Comparison of ENCODE assay signal across 23 cellular contexts in genomic region chrX:96774116-96774515, GRCh38.
A peak's percentile ranks its signal among the peaks of the same experiment; 100 is the strongest.
DNase-seq lines count a peak whose midpoint lies in the region; ATAC-seq, FAIRE-seq and TF ChIP-seq lines count a peak whose summit lies in the region.
"Had no signal": no experiment of that assay in that cellular context is flagged by ENCODE, and none has a peak within 500 bp of the region (broad histone marks: within the 10 kb centered on the region; RNA-seq: fewer than 3 reads in every experiment).

No MANE protein-coding gene starts in this region.

- H3K27ac ChIP-seq in kidney (ENCODE audit: low read depth in 2 of 2, low read length in 2 of 2), result no peak overlapping the region
- H3K27ac ChIP-seq in ascending aorta, result no peak overlapping the region
- H3K27ac ChIP-seq: BLaER1 treated with 17β-estradiol and CSF1 and Interleukin-3, amounts not matched to agents 10 nM and 100 nM; C4-2B had no signal

- H3K36me3 ChIP-seq in kidney (ENCODE audit: control insufficient read depth in 1 of 2, insufficient read depth in 2 of 2, low read length in 2 of 2), result no peaks in the 10 kb centered on the region
- H3K36me3 ChIP-seq in ascending aorta, result no peaks in the 10 kb centered on the region
- H3K36me3 ChIP-seq: BLaER1 treated with 17β-estradiol and CSF1 and Interleukin-3, amounts not matched to agents 10 nM and 100 nM had no signal

- CTCF ChIA-PET in WTC11 (lab: Charles Lee), result no interaction called here

- intact Hi-C loops in kidney (cut with DNase I) (no loop called here), ascending aorta (cut with DNase I) (no loop called here)

- FAIRE-seq in kidney (lab: Jason Lieb, UNC), result peak; percentile 79
- FAIRE-seq: A204.1, G401.6, GM12891, GM19239 had no signal

- no peaks in the 10 kb centered on the region for H3K27me3 ChIP-seq in ascending aorta

- H3K4me1 ChIP-seq in kidney (ENCODE audit: control insufficient read depth in 1 of 2, insufficient read depth in 1 of 2, low read depth in 1 of 2, low read length in 2 of 2) (no peaks in the 10 kb centered on the region), ascending aorta (no peaks in the 10 kb centered on the region)
- H3K4me1 ChIP-seq: Caco-2 had no signal

- ATAC-seq in GM18907 (IDR thresholded peaks at IDR 0.05; ENCODE audit: unreplicated experiment) (peak; percentile 62), HG03354 (IDR thresholded peaks at IDR 0.05; ENCODE audit: poor library complexity, severe bottlenecking, unreplicated experiment) (peak; percentile 62), WTC11 (no peak), GM18909 (IDR thresholded peaks at IDR 0.05; ENCODE audit: poor library complexity, unreplicated experiment) (no peak)
- ATAC-seq: CD8-positive, alpha-beta T cell had no signal

- no peaks in the 10 kb centered on the region for H3K27me3 Mint-ChIP-seq in WTC11 (ENCODE audit: low read depth)
- H3K27me3 Mint-ChIP-seq: B cell; CD4-positive, alpha-beta T cell had no signal

- no peaks in the 10 kb centered on the region for H3K9me3 Mint-ChIP-seq in WTC11
- H3K9me3 Mint-ChIP-seq: CD4-positive, alpha-beta T cell; CD8-positive, alpha-beta T cell had no signal

- no peak overlapping the region for H3K27ac Mint-ChIP-seq in WTC11
- H3K27ac Mint-ChIP-seq: B cell; CD4-positive, alpha-beta T cell; CD8-positive, alpha-beta T cell had no signal

- H3K4me1 Mint-ChIP-seq in WTC11, result peaks cover 3% of the 10 kb centered on the region
- H3K4me1 Mint-ChIP-seq: B cell had no signal

- POLR2A ChIA-PET in WTC11 (lab: Charles Lee), result no interaction called here

- TF ChIP-seq CTCF in kidney (IDR thresholded peaks at IDR 0.05; ENCODE audit: borderline replicate concordance, extremely low read depth, insufficient read depth) (no peak), WTC11 (IDR thresholded peaks at IDR 0.05) (no peak), ascending aorta (IDR thresholded peaks at IDR 0.05) (no peak)

- no peak overlapping the region for H3K4me3 Mint-ChIP-seq in WTC11
- H3K4me3 Mint-ChIP-seq: B cell; CD4-positive, alpha-beta T cell; CD8-positive, alpha-beta T cell had no signal

- H3K9me3 ChIP-seq in kidney (ENCODE audit: control insufficient read depth in 1 of 2, low read length in 2 of 2) (no peaks in the 10 kb centered on the region), ascending aorta (no peaks in the 10 kb centered on the region)
- H3K9me3 ChIP-seq: BLaER1 treated with 17β-estradiol and CSF1 and Interleukin-3, amounts not matched to agents 10 nM and 100 nM; Caco-2 had no signal

- H3K9ac ChIP-seq in kidney (ENCODE audit: low read length in 2 of 2), result no peak overlapping the region
- H3K9ac ChIP-seq: BLaER1 treated with 17β-estradiol and CSF1 and Interleukin-3, amounts not matched to agents 10 nM and 100 nM had no signal

- H3K36me3 Mint-ChIP-seq in WTC11, result no peaks in the 10 kb centered on the region
- H3K36me3 Mint-ChIP-seq: CD8-positive, alpha-beta T cell had no signal

- no peak for DNase-seq in kidney
- DNase-seq in renal cortical epithelial cell (ENCODE audit: low read depth), result peak; percentile 10
- no peak for DNase-seq in LoVo (ENCODE audit: low spot score)
- DNase-seq in WTC11 (ENCODE audit: low spot score), result no peak
- DNase-seq in ascending aorta (ENCODE audit: low spot score in 2 of 2), result no peak
- DNase-seq: 8988T; AML-193; Caco-2; Calu3; CD4-positive, alpha-beta T cell; CD8-positive, alpha-beta T cell; DMS79 treated with DMSO at 0.1 percent for 48 hours; GF-D8 had no signal

- H3K4me3 ChIP-seq in kidney (ENCODE audit: low read length in 2 of 2) (no peak overlapping the region), ascending aorta (no peak overlapping the region)
- H3K4me3 ChIP-seq: BLaER1 treated with 17β-estradiol and CSF1 and Interleukin-3, amounts not matched to agents 10 nM and 100 nM had no signal

TF ChIP-seq in WTC11, 78 proteins besides CTCF, POLR2A, EP300 and RAD21:
- no peak for TF ChIP-seq ZNF138 (CRISPR knock-in tag; conservative IDR thresholded peaks at IDR 0.05)
- no peak for TF ChIP-seq ZNF317 (CRISPR knock-in tag; IDR thresholded peaks at IDR 0.05; ENCODE audit: borderline replicate concordance, low read depth)
- TF ChIP-seq SOX15 (CRISPR knock-in tag; IDR thresholded peaks at IDR 0.05), result no peak
- no peak for TF ChIP-seq IRF2 (CRISPR knock-in tag; IDR thresholded peaks at IDR 0.05; ENCODE audit: borderline replicate concordance, low read depth)
- TF ChIP-seq ZNF423 (CRISPR knock-in tag; IDR thresholded peaks at IDR 0.05), result no peak
- no peak for TF ChIP-seq ESRRA (CRISPR knock-in tag; IDR thresholded peaks at IDR 0.05; ENCODE audit: borderline replicate concordance)
- TF ChIP-seq ZNF219 (CRISPR knock-in tag; IDR thresholded peaks at IDR 0.05; ENCODE audit: borderline replicate concordance), result no peak
- TF ChIP-seq TEAD1 (CRISPR knock-in tag; IDR thresholded peaks at IDR 0.05), result no peak
- no peak for TF ChIP-seq NFE2L1 (CRISPR knock-in tag; IDR thresholded peaks at IDR 0.05)
- TF ChIP-seq CDX4 (CRISPR knock-in tag; IDR thresholded peaks at IDR 0.05; ENCODE audit: borderline replicate concordance), result no peak
- TF ChIP-seq ZNF425 (CRISPR knock-in tag; conservative IDR thresholded peaks at IDR 0.05), result no peak
- no peak for TF ChIP-seq CBFB (CRISPR knock-in tag; IDR thresholded peaks at IDR 0.05; ENCODE audit: low read depth)

Comparison
In these comparisons a context has a peak if more than half of its experiments do, and no peak if none do; other contexts are left out.
1. ATAC-seq: peak in GM18907 (single experiment) and HG03354 (single experiment); none in WTC11 (single experiment) and GM18909 (single experiment).